ENCODE assay signal across 8 cellular contexts in the genomic region with DNA sequence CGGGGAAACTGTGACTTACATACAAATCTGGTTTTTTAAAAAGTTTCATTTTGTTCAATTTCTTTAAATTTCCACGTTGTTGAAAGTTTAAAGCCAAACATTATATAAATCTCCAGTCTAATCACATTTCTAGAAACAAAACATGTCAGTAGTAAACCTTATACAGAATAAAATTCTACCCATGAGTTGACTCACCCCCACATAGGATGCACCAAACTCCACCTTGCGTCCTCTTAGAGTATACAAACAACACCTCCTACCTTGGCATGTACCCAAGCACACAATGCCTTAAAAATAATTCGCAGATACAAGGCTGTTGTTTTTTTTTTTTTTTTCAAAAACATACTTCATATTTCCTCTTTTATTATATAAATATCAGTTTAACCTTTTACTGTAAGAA. TPM values are rescaled to one million over a fixed set of nuclear protein-coding genes. Genes with fewer than 3 reads are reported as not detected.
DNase-seq lines count a peak whose midpoint lies in the region; ATAC-seq and TF ChIP-seq lines count a peak whose summit lies in the region.

No MANE protein-coding gene starts in this region.

- H3K4me1 Mint-ChIP-seq in CD4-positive, alpha-beta memory T cell: peaks cover 46 to 76% (median 59%) of the 10 kb centered on the region in 4 donors

- DNase-seq in CD4-positive, alpha-beta memory T cell: peak; percentile 46 to 78 (median 56)
- peak; percentile 32 for DNase-seq in MG63
- DNase-seq in ascending aorta (ENCODE audit: low spot score in 2 of 2): no peak
- DNase-seq in lower lobe of right lung: no peak
- no peak for DNase-seq in glomerular visceral epithelial cell (ENCODE audit: extremely low spot score)
- no peak for DNase-seq in GM19238 (ENCODE audit: insufficient read length, low spot score)

- intact Hi-C loops in CD4-positive, alpha-beta memory T cell (cut with micrococcal nuclease): loop anchor here (1.0 to 10.0 kb wide), 8 partner anchors 14 to 1136 kb away; a partner anchor contains a TSS
- intact Hi-C loops in ascending aorta (cut with DNase I): loop anchor here (5.0 to 10.0 kb wide), 2 partner anchors 639 to 836 kb away; a partner anchor contains a TSS
- intact Hi-C loops in lower lobe of right lung (cut with DNase I): no loop called here

- POLR2A ChIA-PET in CD4-positive, alpha-beta memory T cell (lab: Charles Lee; ENCODE audit: partially characterized antibody): interaction anchor here (1.0 to 8.3 kb wide), 2 partner anchors 11 to 468 kb away, joined by 3 to 142 read pairs; no protein-coding TSS in a partner anchor

- H3K27me3 Mint-ChIP-seq in CD4-positive, alpha-beta memory T cell: no peaks in the 10 kb centered on the region

- peaks cover 63% of the 10 kb centered on the region for H3K4me1 ChIP-seq in CD4-positive, alpha-beta memory T cell (ENCODE audit: insufficient read depth, low read length)
- H3K4me1 ChIP-seq in ascending aorta (peaks cover 9 to 29% of the 10 kb centered on the region in 2 donors), lower lobe of right lung (peaks cover 73% of the 10 kb centered on the region)

- no peaks in the 10 kb centered on the region for H3K9me3 Mint-ChIP-seq in CD4-positive, alpha-beta memory T cell

- TF ChIP-seq CTCF in ascending aorta (IDR thresholded peaks at IDR 0.05) (no peak), lower lobe of right lung (IDR thresholded peaks at IDR 0.05) (no peak)

- H3K27me3 ChIP-seq in CD4-positive, alpha-beta memory T cell (ENCODE audit: insufficient read depth, low read length): no peaks in the 10 kb centered on the region
- H3K27me3 ChIP-seq in MG63: no peaks in the 10 kb centered on the region
- H3K27me3 ChIP-seq in ascending aorta: no peaks in the 10 kb centered on the region
- H3K27me3 ChIP-seq in lower lobe of right lung (ENCODE audit: low read depth): no peaks in the 10 kb centered on the region

- H3K27ac ChIP-seq in CD4-positive, alpha-beta memory T cell (ENCODE audit: low read depth, low read length): no peak overlapping the region
- H3K27ac ChIP-seq in ascending aorta: peak overlapping the region; percentile 39 to 60
- H3K27ac ChIP-seq in lower lobe of right lung: no peak overlapping the region

- peak overlapping the region; percentile 16 to 97 (median 88) for H3K27ac Mint-ChIP-seq in CD4-positive, alpha-beta memory T cell

- ATAC-seq in lower lobe of right lung (no peak), GM18519 (IDR thresholded peaks at IDR 0.05; ENCODE audit: low FRiP score, unreplicated experiment) (no peak), GM18511 (IDR thresholded peaks at IDR 0.05; ENCODE audit: unreplicated experiment) (no peak)

- H3K4me3 ChIP-seq in CD4-positive, alpha-beta memory T cell (ENCODE audit: low read length in 2 of 2): peak overlapping the region; percentile 8 to 32
- H3K4me3 ChIP-seq in MG63 (peak overlapping the region; percentile 59), ascending aorta (peak overlapping the region; percentile 46 to 95), lower lobe of right lung (peak overlapping the region; percentile 92)

- H3K36me3 ChIP-seq in CD4-positive, alpha-beta memory T cell (ENCODE audit: insufficient read depth, low read length): no peaks in the 10 kb centered on the region
- H3K36me3 ChIP-seq in MG63 (peaks cover 61% of the 10 kb centered on the region), ascending aorta (no peaks in the 10 kb centered on the region), lower lobe of right lung (peaks cover 11% of the 10 kb centered on the region)

- no peaks in the 10 kb centered on the region for H3K9me3 ChIP-seq in CD4-positive, alpha-beta memory T cell (ENCODE audit: control insufficient read depth in 1 of 2, low read length in 2 of 2)
- no peaks in the 10 kb centered on the region for H3K9me3 ChIP-seq in MG63
- no peaks in the 10 kb centered on the region for H3K9me3 ChIP-seq in ascending aorta
- no peaks in the 10 kb centered on the region for H3K9me3 ChIP-seq in lower lobe of right lung

- peak overlapping the region; percentile 77 to 94 (median 87) for H3K4me3 Mint-ChIP-seq in CD4-positive, alpha-beta memory T cell

- CTCF ChIA-PET in CD4-positive, alpha-beta memory T cell (lab: Charles Lee; ENCODE audit: partially characterized antibody): interaction anchor here (0.7 to 6.4 kb wide), 6 partner anchors 8 to 473 kb away, joined by 3 to 53 read pairs (median 30); no protein-coding TSS in a partner anchor

- H3K36me3 Mint-ChIP-seq in CD4-positive, alpha-beta memory T cell: peaks cover 9 to 40% of the 10 kb centered on the region in 2 donors

RNA-seq across cellular contexts. Expression of a gene that starts 3.4 kb away (rescaled TPM):
- total RNA-seq in CD4-positive, alpha-beta memory T cell: 10 to 100 TPM; 41.6 to 43.4 TPM
- 10 to 100 TPM; 14.6 to 29.2 TPM for polyA plus RNA-seq in CD4-positive, alpha-beta memory T cell
- total RNA-seq in MG63 (2014; rRNA removed; shearing (Covaris generic); ENCODE audit: low replicate concordance): 9.1 and 11.9 TPM in 2 replicates
- total RNA-seq in ascending aorta (14.7 TPM), lower lobe of right lung (16.6 TPM)

RNA-seq across cellular contexts. Expression of a gene that starts 38.0 kb away (rescaled TPM):
- total RNA-seq in CD4-positive, alpha-beta memory T cell: under 1 TPM in 1 of 2 experiments, not detected in 1; 0.17 TPM
- under 1 TPM in 1 of 2 donors, not detected in 1; 0.61 TPM for polyA plus RNA-seq in CD4-positive, alpha-beta memory T cell
- 208 and 341 TPM in 2 replicates for total RNA-seq in MG63 (2014; rRNA removed; shearing (Covaris generic); ENCODE audit: low replicate concordance)
- total RNA-seq in ascending aorta (0.53 TPM), lower lobe of right lung (6.1 TPM)

Comparison
In these comparisons a context has a peak if more than half of its experiments do, and no peak if none do; other contexts are left out.
1. DNase-seq: peak in CD4-positive, alpha-beta memory T cell (5 of 5) and MG63 (single experiment); none in ascending aorta (0 of 2), lower lobe of right lung (single experiment), glomerular visceral epithelial cell (single experiment) and GM19238 (single experiment).
2. H3K27ac ChIP-seq: peak in ascending aorta (2 of 2); none in CD4-positive, alpha-beta memory T cell (single experiment) and lower lobe of right lung (single experiment).
3. H3K4me3 ChIP-seq: peak in every context shown above with its lines; median percentile 92 in lower lobe of right lung; 70 in ascending aorta; 59 in MG63; 20 in CD4-positive, alpha-beta memory T cell.
4. RNA of a gene that starts 38.0 kb away (total RNA-seq): 208 to 341 TPM in MG63; 6.1 TPM in lower lobe of right lung (single experiment), 0.53 TPM in ascending aorta (single experiment) and 0.17 TPM in CD4-positive, alpha-beta memory T cell; every median in the first group is over 10 times any median in the second.